Comparison of ENCODE assay signal across 30 cellular contexts in the genomic region with DNA sequence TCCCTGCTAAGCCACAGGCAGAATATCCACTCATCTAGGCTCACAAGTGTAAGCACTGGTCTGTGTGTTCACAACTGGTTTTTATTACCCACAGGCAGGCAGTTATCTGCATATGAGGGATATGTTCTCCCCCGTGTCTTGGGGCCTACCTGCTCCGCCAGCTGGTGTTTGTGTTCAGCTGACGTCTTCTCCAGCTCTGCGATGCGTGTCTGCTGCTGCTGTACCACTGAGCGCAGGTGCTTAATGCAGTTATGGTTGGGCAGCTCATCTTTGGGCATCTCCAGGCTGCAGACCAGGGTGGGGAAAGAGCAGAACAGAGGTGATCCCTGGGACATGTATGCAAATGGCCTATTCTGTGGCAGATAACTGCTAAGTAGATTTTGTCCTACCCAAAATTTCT. TPM values are rescaled to one million over a fixed set of nuclear protein-coding genes. Genes with fewer than 3 reads are reported as not detected.
DNase-seq lines count a peak whose midpoint lies in the region; ATAC-seq, FAIRE-seq and TF ChIP-seq lines count a peak whose summit lies in the region.
"Had no signal": no experiment of that assay in that cellular context is flagged by ENCODE, and none has a peak within 500 bp of the region (broad histone marks: within the 10 kb centered on the region; RNA-seq: fewer than 3 reads in every experiment).

No MANE protein-coding gene starts in this region.

- no peak overlapping the region for H2AK5ac ChIP-seq in H1 (ENCODE audit: low read depth, low read length)

- no peaks in the 10 kb centered on the region for H3K23me2 ChIP-seq in H1 (ENCODE audit: low read depth, low read length)

- FAIRE-seq in H1 (lab: Jason Lieb, UNC): no peak
- FAIRE-seq: GM18507, TTC549 had no signal

- H3K9me3 ChIP-seq in cardiac muscle cell (ENCODE audit: low read depth) (no peaks in the 10 kb centered on the region), heart right ventricle (no peaks in the 10 kb centered on the region), H1 (ENCODE audit: insufficient read depth in 2 of 2, low read depth in 1 of 2, low read length in 1 of 2) (no peaks in the 10 kb centered on the region)
- H3K9me3 ChIP-seq: adrenal gland, MG63 had no signal

- CTCF ChIA-PET in H1 (lab: Charles Lee; ENCODE audit: partially characterized antibody): interaction anchor here (0.9 to 12.3 kb wide), 13 partner anchors 8 to 489 kb away, joined by 3 to 111 read pairs (median 12); partner anchors contain the start of genes ANKRD52, RNF41, SLC39A5 and SMARCC2

- no peaks in the 10 kb centered on the region for H3K79me1 ChIP-seq in H1 (ENCODE audit: low read depth, low read length)

- peaks cover 13 to 25% of the 10 kb centered on the region in 2 donors for H3K4me1 Mint-ChIP-seq in stimulated activated naive B cell treated with anti-CD40 and anti-IgM and Interleukin-4, amounts not matched to agents 10 μg/mL and 1 μg/mL and 100 μg/mL, for 72 hours
- H3K4me1 Mint-ChIP-seq: brain; CD8-positive, alpha-beta memory T cell; natural killer cell had no signal

- no peak overlapping the region for H2BK120ac ChIP-seq in H1 (replicated peaks; ENCODE audit: low read depth, low read length)

- TF ChIP-seq RAD21 in H1 (IDR thresholded peaks at IDR 0.05 in 1 of 2, conservative IDR thresholded peaks at IDR 0.05 in 1 of 2; ENCODE audit: low read depth in 2 of 2, low read length in 2 of 2): no peak

- H3K4me3 ChIP-seq in cardiac muscle cell: no peak overlapping the region
- no peak overlapping the region for H3K4me3 ChIP-seq in heart right ventricle
- no peak overlapping the region for H3K4me3 ChIP-seq in H1 (ENCODE audit: extremely low read depth in 1 of 4, insufficient read depth in 2 of 4, low read depth in 3 of 4, low read length in 4 of 4)
- H3K4me3 ChIP-seq: adrenal gland, hepatocyte, MG63, smooth muscle cell had no signal

- H3K4ac ChIP-seq in H1 (replicated peaks; ENCODE audit: insufficient read length, low read depth, low read length): no peak overlapping the region

- no peak overlapping the region for H3K4me3 Mint-ChIP-seq in stimulated activated naive B cell treated with anti-CD40 and anti-IgM and Interleukin-4, amounts not matched to agents 10 μg/mL and 1 μg/mL and 100 μg/mL, for 72 hours
- H3K4me3 Mint-ChIP-seq: activated T-cell treated with anti-CD3 and anti-CD28 coated beads, Interleukin-2, amount 50 U/mL, for 24 hours; brain; CD8-positive, alpha-beta memory T cell; natural killer cell had no signal

- TF ChIP-seq POLR2A in H1 (IDR thresholded peaks at IDR 0.05; ENCODE audit: control extremely low read depth in 1 of 2, low read depth in 2 of 2, low read length in 2 of 2): no peak; a peak in 1 of 3 replicates

- H3K27ac ChIP-seq in cardiac muscle cell (peak overlapping the region; percentile 37), heart right ventricle (no peak overlapping the region), H1 (ENCODE audit: low read depth, low read length) (no peak overlapping the region)
- H3K27ac ChIP-seq: 22Rv1, adrenal gland, hepatocyte had no signal

- peak overlapping the region; percentile 73 for H3K27ac Mint-ChIP-seq in stimulated activated naive B cell treated with anti-CD40 and anti-IgM and Interleukin-4, amounts not matched to agents 10 μg/mL and 1 μg/mL and 100 μg/mL, for 72 hours
- H3K27ac Mint-ChIP-seq: activated T-cell treated with anti-CD3 and anti-CD28 coated beads, Interleukin-2, amount 50 U/mL, for 24 hours; brain; natural killer cell had no signal

- no peak for TF ChIP-seq EP300 in H1 (IDR thresholded peaks at IDR 0.05; ENCODE audit: borderline replicate concordance in 1 of 2, low read depth in 2 of 2, low read length in 2 of 2)

- H2AFZ ChIP-seq in H1 (ENCODE audit: low read length): no peak overlapping the region
- H2AFZ ChIP-seq: hepatocyte had no signal

- no peaks in the 10 kb centered on the region for H4K20me1 ChIP-seq in H1 (replicated peaks in 1 of 2; ENCODE audit: control insufficient read depth in 1 of 2, insufficient read depth in 2 of 2, low read length in 2 of 2)

- H3K23ac ChIP-seq in H1 (ENCODE audit: insufficient read length): no peak overlapping the region

- H4K8ac ChIP-seq in H1 (ENCODE audit: extremely low read depth, insufficient read depth, low read length): no peak overlapping the region

- no peaks in the 10 kb centered on the region for H3K79me2 ChIP-seq in H1 (ENCODE audit: control insufficient read depth in 1 of 2, insufficient read depth in 2 of 2, low read length in 2 of 2)
- H3K79me2 ChIP-seq: hepatocyte had no signal

- no peak overlapping the region for H2BK12ac ChIP-seq in H1 (ENCODE audit: low read depth, low read length)

- H2BK15ac ChIP-seq in H1 (ENCODE audit: low read length): no peak overlapping the region

- no peak for ATAC-seq in heart right ventricle
- ATAC-seq in stimulated activated naive B cell treated with anti-CD40 and anti-IgM and Interleukin-4, amounts not matched to agents 10 μg/mL and 1 μg/mL and 100 μg/mL, for 72 hours (replicated peaks): peak; percentile 78 to 82
- ATAC-seq: left lobe of liver, natural killer cell, Panc1 had no signal

- H3K56ac ChIP-seq in H1 (replicated peaks; ENCODE audit: insufficient read length, low read depth, low read length): no peak overlapping the region

- peaks cover 28 to 60% of the 10 kb centered on the region in 2 donors for H3K36me3 Mint-ChIP-seq in stimulated activated naive B cell treated with anti-CD40 and anti-IgM and Interleukin-4, amounts not matched to agents 10 μg/mL and 1 μg/mL and 100 μg/mL, for 72 hours

- POLR2A ChIA-PET in H1 (lab: Charles Lee; ENCODE audit: partially characterized antibody): interaction anchor here (0.7 to 17.4 kb wide), 16 partner anchors 11 to 126 kb away, joined by 3 to 203 read pairs (median 4); partner anchors contain the start of genes ANKRD52, MYL6, RNF41 and SMARCC2

- no peak overlapping the region for H3K9ac ChIP-seq in H1 (replicated peaks in 1 of 4; ENCODE audit: extremely low read depth in 1 of 4, low read depth in 3 of 4, low read length in 3 of 4)

- H3K9me3 Mint-ChIP-seq in stimulated activated naive B cell treated with anti-CD40 and anti-IgM and Interleukin-4, amounts not matched to agents 10 μg/mL and 1 μg/mL and 100 μg/mL, for 72 hours: no peaks in the 10 kb centered on the region
- H3K9me3 Mint-ChIP-seq: activated T-cell treated with anti-CD3 and anti-CD28 coated beads, Interleukin-2, amount 50 U/mL, for 24 hours; brain; CD8-positive, alpha-beta memory T cell; natural killer cell had no signal

- no peaks in the 10 kb centered on the region for H3K27me3 Mint-ChIP-seq in stimulated activated naive B cell treated with anti-CD40 and anti-IgM and Interleukin-4, amounts not matched to agents 10 μg/mL and 1 μg/mL and 100 μg/mL, for 72 hours
- H3K27me3 Mint-ChIP-seq: activated T-cell treated with anti-CD3 and anti-CD28 coated beads, Interleukin-2, amount 50 U/mL, for 24 hours; brain; CD8-positive, alpha-beta memory T cell had no signal

- H3K4me2 ChIP-seq in H1 (ENCODE audit: insufficient read depth in 1 of 2, low read depth in 2 of 2, low read length in 2 of 2): no peak overlapping the region
- H3K4me2 ChIP-seq: hepatocyte, smooth muscle cell had no signal

- TF ChIP-seq CTCF in cardiac muscle cell (IDR thresholded peaks at IDR 0.05; ENCODE audit: low read depth, low read length): no peak
- no peak for TF ChIP-seq CTCF in heart right ventricle (IDR thresholded peaks at IDR 0.05)
- TF ChIP-seq CTCF in H1 (IDR thresholded peaks at IDR 0.05; ENCODE audit: control extremely low read depth in 1 of 3, insufficient read depth in 1 of 3, low read depth in 1 of 3, low read length in 3 of 3): no peak

- H3K36me3 ChIP-seq in cardiac muscle cell (peaks cover 54% of the 10 kb centered on the region), heart right ventricle (peaks cover 0 to 91% (median 63%) of the 10 kb centered on the region in 9 donors), H1 (ENCODE audit: control insufficient read depth in 2 of 4, insufficient read depth in 4 of 4, low read length in 3 of 4) (peaks cover 31 to 68% (median 53%) of the 10 kb centered on the region in 4 experiments)

- H3K27me3 ChIP-seq in cardiac muscle cell (no peaks in the 10 kb centered on the region), heart right ventricle (no peaks in the 10 kb centered on the region), H1 (replicated peaks in 1 of 4; ENCODE audit: control insufficient read depth in 3 of 4, extremely low read depth in 1 of 4, insufficient read depth in 3 of 4, low read length in 3 of 4) (no peaks in the 10 kb centered on the region)
- H3K27me3 ChIP-seq: adrenal gland, hepatocyte, MG63 had no signal

- H4K5ac ChIP-seq in H1 (ENCODE audit: insufficient read length, low read depth, low read length): no peak overlapping the region

- H2BK5ac ChIP-seq in H1 (ENCODE audit: low read depth, low read length): no peak overlapping the region

- WGBS in heart right ventricle, 2 donors: 84 to 89% methylated on average over 6 of the region's 6 CpGs
- WGBS in H1 (ENCODE audit: extremely low coverage in 1 of 2, insufficient coverage in 1 of 2, insufficient read length in 1 of 2, insufficient replicate concordance in 2 of 2, low coverage in 1 of 2, low lambda C conversion rate in 2 of 2, missing lambda C conversion rate in 1 of 2), 2 experiments: 93% methylated on average over 6 of the region's 6 CpGs; no CpG with 5 or more reads in 1 of the 2 experiments

- no peak for DNase-seq in cardiac muscle cell (ENCODE audit: low read depth in 1 of 2, low spot score in 1 of 2)
- no peak for DNase-seq in heart right ventricle
- DNase-seq in H1 (ENCODE audit: low read depth in 1 of 2, low spot score in 2 of 2): no peak
- no peak for DNase-seq in stimulated activated naive B cell treated with anti-CD40 and anti-IgM and Interleukin-4, amounts not matched to agents 10 μg/mL and 1 μg/mL and 100 μg/mL, for 72 hours
- DNase-seq in pons (ENCODE audit: low spot score): no peak
- no peak for DNase-seq in SKM-1 (lab: John Stamatoyannopoulos, UW; ENCODE audit: unreplicated experiment)
- DNase-seq: activated CD8-positive, alpha-beta memory T cell treated with anti-CD3 and anti-CD28 coated beads for 24 hours; activated gamma-delta T cell treated with Interleukin-2 at 50 U/mL for 16 hours; activated T-cell treated with anti-CD3 and anti-CD28 coated beads, Interleukin-2, amount 50 U/mL, for 24 hours; CD8-positive, alpha-beta memory T cell; DMS153; effector CD4-positive, alpha-beta T cell; foreskin melanocyte; GDM1; MG63; natural killer cell; NCI-H1436; NCI-H2107; SIG-M5 had no signal

- intact Hi-C loops in heart right ventricle (cut with DNase I): loop anchor here in 3 of 10 donors (5.0 to 10.0 kb wide), 2 partner anchors 49 to 257 kb away; partner anchors contain the start of genes SPRYD4 (in 2 of the 3) and ANKRD52 (in 1 of the 3)

- no peak overlapping the region for H3K18ac ChIP-seq in H1 (ENCODE audit: extremely low read depth, low read length)

- no peak overlapping the region for H3K14ac ChIP-seq in H1 (ENCODE audit: insufficient read length)

- H3K4me1 ChIP-seq in cardiac muscle cell (ENCODE audit: low read depth): no peaks in the 10 kb centered on the region
- peaks cover 0 to 22% (median 3%) of the 10 kb centered on the region in 9 donors for H3K4me1 ChIP-seq in heart right ventricle
- no peaks in the 10 kb centered on the region for H3K4me1 ChIP-seq in H1 (replicated peaks in 1 of 4; ENCODE audit: control insufficient read depth in 3 of 4, insufficient read depth in 4 of 4, low read length in 3 of 4)
- H3K4me1 ChIP-seq: adrenal gland had no signal

- no peak overlapping the region for H2BK20ac ChIP-seq in H1 (ENCODE audit: low read length)

- H4K91ac ChIP-seq in H1 (replicated peaks; ENCODE audit: insufficient read length, low read length): no peak overlapping the region

RNA-seq across cellular contexts. Expression of gene RNF41, which starts 13.7 kb away (rescaled TPM):
- total RNA-seq in cardiac muscle cell: 37.2 and 55.7 TPM in 2 replicates
- polyA plus RNA-seq in cardiac muscle cell: 17.3 and 21.1 TPM in 2 replicates
- total RNA-seq in heart right ventricle: 10 to 100 TPM; 43.6 to 66.3 (median 47.0) TPM
- polyA plus RNA-seq in heart right ventricle: 10 to 100 TPM in 1 of 2 donors, 1 to 10 TPM in 1; 7.0 to 27.0 TPM
- 55.0 and 55.5 TPM in 2 replicates for total RNA-seq in H1 (2021; fragmentation: NEBNext Ultra II Directional; extraction: Animal tissue kit (Norgen Biotek cat#: 25700))
- polyA plus RNA-seq in H1 (2011; rRNA removed): 98.6 and 127 TPM in 2 replicates
- 95.6 TPM for polyA plus RNA-seq in H1 (2011; cell fraction: cytosol; rRNA removed)
- 124 TPM for polyA plus RNA-seq in H1 (2011; cell fraction: nucleus; rRNA removed)
- 48.0 to 59.3 TPM (median 52.6 TPM) in 4 replicates for polyA plus RNA-seq in H1 (2012, experiment 1 of 2)
- 50.1 TPM for polyA plus RNA-seq in H1 (2012, experiment 2 of 2)
- 36.2 TPM for polyA plus RNA-seq in H1 (2013, experiment 1 of 2)
- polyA plus RNA-seq in H1 (2013, experiment 2 of 2): 36.3 TPM
- 296 and 367 TPM in 2 replicates for polyA minus RNA-seq in H1 (2011; rRNA and poly(A)+ RNA removed)
- polyA minus RNA-seq in H1 (2011; cell fraction: cytosol; rRNA and poly(A)+ RNA removed): 92.4 TPM
- 94.9 TPM for polyA minus RNA-seq in H1 (2011; cell fraction: nucleus; rRNA and poly(A)+ RNA removed)

RNA-seq across cellular contexts. Expression of gene NABP2, which starts 16.1 kb away (rescaled TPM):
- 14.8 and 32.0 TPM in 2 replicates for total RNA-seq in cardiac muscle cell
- polyA plus RNA-seq in cardiac muscle cell: 6.8 and 10.7 TPM in 2 replicates
- 10 to 100 TPM; 16.2 to 25.3 (median 20.4) TPM for total RNA-seq in heart right ventricle
- 10 to 100 TPM; 13.5 to 27.7 TPM for polyA plus RNA-seq in heart right ventricle
- 56.1 and 58.1 TPM in 2 replicates for total RNA-seq in H1 (2021; fragmentation: NEBNext Ultra II Directional; extraction: Animal tissue kit (Norgen Biotek cat#: 25700))
- 59.8 and 67.5 TPM in 2 replicates for polyA plus RNA-seq in H1 (2011; rRNA removed)
- polyA plus RNA-seq in H1 (2011; cell fraction: cytosol; rRNA removed): 71.4 TPM
- 29.7 TPM for polyA plus RNA-seq in H1 (2011; cell fraction: nucleus; rRNA removed)
- polyA plus RNA-seq in H1 (2012, experiment 1 of 2): 58.0 to 64.0 TPM (median 61.5 TPM) in 4 replicates
- polyA plus RNA-seq in H1 (2012, experiment 2 of 2): 60.6 TPM
- 31.7 TPM for polyA plus RNA-seq in H1 (2013, experiment 1 of 2)
- polyA plus RNA-seq in H1 (2013, experiment 2 of 2): 32.1 TPM
- 34.2 and 41.0 TPM in 2 replicates for polyA minus RNA-seq in H1 (2011; rRNA and poly(A)+ RNA removed)
- polyA minus RNA-seq in H1 (2011; cell fraction: cytosol; rRNA and poly(A)+ RNA removed): 17.3 TPM
- 9.0 TPM for polyA minus RNA-seq in H1 (2011; cell fraction: nucleus; rRNA and poly(A)+ RNA removed)

RNA-seq across cellular contexts. Expression of gene SMARCC2, which starts 18.7 kb away (rescaled TPM):
- total RNA-seq in cardiac muscle cell (69.7 and 94.2 TPM in 2 replicates), heart right ventricle (10 to 100 TPM; 56.2 to 81.9 (median 62.8) TPM)
- polyA plus RNA-seq in cardiac muscle cell (79.6 and 104 TPM in 2 replicates), heart right ventricle (10 to 100 TPM; 16.2 to 28.8 TPM), H1 (2011; rRNA removed) (33.9 and 40.5 TPM in 2 replicates)
- total RNA-seq in H1 (2021; fragmentation: NEBNext Ultra II Directional; extraction: Animal tissue kit (Norgen Biotek cat#: 25700)): 66.3 and 78.5 TPM in 2 replicates
- 51.0 TPM for polyA plus RNA-seq in H1 (2011; cell fraction: cytosol; rRNA removed)
- 228 TPM for polyA plus RNA-seq in H1 (2011; cell fraction: nucleus; rRNA removed)
- 57.2 to 72.0 TPM (median 67.2 TPM) in 4 replicates for polyA plus RNA-seq in H1 (2012, experiment 1 of 2)
- polyA plus RNA-seq in H1 (2012, experiment 2 of 2): 14.3 TPM
- polyA plus RNA-seq in H1 (2013, experiment 1 of 2): 52.9 TPM
- polyA plus RNA-seq in H1 (2013, experiment 2 of 2): 49.6 TPM
- polyA minus RNA-seq in H1 (2011; rRNA and poly(A)+ RNA removed): 78.3 and 80.3 TPM in 2 replicates
- 28.9 TPM for polyA minus RNA-seq in H1 (2011; cell fraction: cytosol; rRNA and poly(A)+ RNA removed)
- 139 TPM for polyA minus RNA-seq in H1 (2011; cell fraction: nucleus; rRNA and poly(A)+ RNA removed)

RNA-seq across cellular contexts. Expression of gene SLC39A5, which starts 21.8 kb away (rescaled TPM):
- total RNA-seq in cardiac muscle cell (0.67 TPM in 1 of 2 replicates, not detected in the other), heart right ventricle (not detected)
- polyA plus RNA-seq in cardiac muscle cell (1.0 TPM in 1 of 2 replicates, not detected in the other), heart right ventricle (under 1 TPM; 0.20 to 0.59 TPM), H1 (2011; rRNA removed) (0.27 and 0.75 TPM in 2 replicates)
- total RNA-seq in H1 (2021; fragmentation: NEBNext Ultra II Directional; extraction: Animal tissue kit (Norgen Biotek cat#: 25700)): 0.25 TPM in 1 of 2 replicates, not detected in the other
- 0.48 TPM for polyA plus RNA-seq in H1 (2011; cell fraction: cytosol; rRNA removed)
- 2.7 TPM for polyA plus RNA-seq in H1 (2011; cell fraction: nucleus; rRNA removed)
- polyA plus RNA-seq in H1 (2012, experiment 1 of 2): 0.27 to 0.88 TPM (median 0.51 TPM) in 3 of 4 replicates, not detected in the other
- polyA plus RNA-seq in H1 (2012, experiment 2 of 2): 0.24 TPM
- polyA plus RNA-seq in H1 (2013, experiment 1 of 2): 0.04 TPM
- 0.09 TPM for polyA plus RNA-seq in H1 (2013, experiment 2 of 2)
- polyA minus RNA-seq in H1 (2011; rRNA and poly(A)+ RNA removed): 0.47 TPM in 1 of 2 replicates, not detected in the other
- polyA minus RNA-seq in H1 (2011; cell fraction: cytosol; rRNA and poly(A)+ RNA removed): not detected
- not detected for polyA minus RNA-seq in H1 (2011; cell fraction: nucleus; rRNA and poly(A)+ RNA removed)
- total RNA-seq: NCI-H460, omental fat pad had no signal
- polyA plus RNA-seq: CD8-positive, alpha-beta memory T cell; smooth muscle cell had no signal

RNA-seq across cellular contexts. Expression of gene MYL6, which starts 49.9 kb away (rescaled TPM):
- 2,618 and 4,325 TPM in 2 replicates for total RNA-seq in cardiac muscle cell
- 3,866 and 6,680 TPM in 2 replicates for polyA plus RNA-seq in cardiac muscle cell
- 1,000 to 10,000 TPM in 1 of 10 donors, 100 to 1,000 TPM in 9; 355 to 1,188 (median 413) TPM for total RNA-seq in heart right ventricle
- polyA plus RNA-seq in heart right ventricle: 1,000 to 10,000 TPM in 1 of 2 donors, 100 to 1,000 TPM in 1; 670 to 2,127 TPM
- 1,130 and 1,137 TPM in 2 replicates for total RNA-seq in H1 (2021; fragmentation: NEBNext Ultra II Directional; extraction: Animal tissue kit (Norgen Biotek cat#: 25700))
- polyA plus RNA-seq in H1 (2011; rRNA removed): 1,664 and 2,279 TPM in 2 replicates
- 2,537 TPM for polyA plus RNA-seq in H1 (2011; cell fraction: cytosol; rRNA removed)
- polyA plus RNA-seq in H1 (2011; cell fraction: nucleus; rRNA removed): 757 TPM
- polyA plus RNA-seq in H1 (2012, experiment 1 of 2): 1,613 to 1,753 TPM (median 1,678 TPM) in 4 replicates
- polyA plus RNA-seq in H1 (2012, experiment 2 of 2): 2,029 TPM
- 1,115 TPM for polyA plus RNA-seq in H1 (2013, experiment 1 of 2)
- 1,167 TPM for polyA plus RNA-seq in H1 (2013, experiment 2 of 2)
- 392 and 510 TPM in 2 replicates for polyA minus RNA-seq in H1 (2011; rRNA and poly(A)+ RNA removed)
- 263 TPM for polyA minus RNA-seq in H1 (2011; cell fraction: cytosol; rRNA and poly(A)+ RNA removed)
- polyA minus RNA-seq in H1 (2011; cell fraction: nucleus; rRNA and poly(A)+ RNA removed): 608 TPM

Comparison
In these comparisons a context has a peak if more than half of its experiments do, and no peak if none do; other contexts are left out.
1. ATAC-seq: peak in stimulated activated naive B cell treated with anti-CD40 and anti-IgM and Interleukin-4, amounts not matched to agents 10 μg/mL and 1 μg/mL and 100 μg/mL, for 72 hours (2 of 2); none in heart right ventricle (0 of 8).